Comparison of ENCODE assay signal across 1 cellular context in genomic region chr1:3922201-3922725, GRCh38.
TF ChIP-seq lines count a peak whose summit lies in the region.

No MANE protein-coding gene starts in this region.

TF ChIP-seq in K562, 482 proteins besides CTCF, POLR2A, EP300 and RAD21:
- peak; percentile 61 for TF ChIP-seq NFYB (IDR thresholded peaks at IDR 0.05; ENCODE audit: extremely low read depth, insufficient read length)
- no peak for TF ChIP-seq DEAF1 (CRISPR knock-in tag; IDR thresholded peaks at IDR 0.05)
- TF ChIP-seq RBM22 (IDR thresholded peaks at IDR 0.05; ENCODE audit: low read depth, low read length, poor library complexity, severe bottlenecking), result no peak
- TF ChIP-seq ZNF76 (CRISPR knock-in tag; IDR thresholded peaks at IDR 0.05; ENCODE audit: borderline replicate concordance), result no peak
- no peak for TF ChIP-seq TBL1XR1 (IDR thresholded peaks at IDR 0.05; ENCODE audit: low read length in 2 of 2)
- no peak for TF ChIP-seq NFRKB (IDR thresholded peaks at IDR 0.05; ENCODE audit: low read depth)
- no peak for TF ChIP-seq ZNF668 (CRISPR knock-in tag; IDR thresholded peaks at IDR 0.05)
- TF ChIP-seq STAT5B (CRISPR knock-in tag; IDR thresholded peaks at IDR 0.05), result no peak
- TF ChIP-seq PRDM10 (IDR thresholded peaks at IDR 0.05; ENCODE audit: partially characterized antibody), result no peak
- TF ChIP-seq CGGBP1 (CRISPR knock-in tag; IDR thresholded peaks at IDR 0.05), result no peak
- no peak for TF ChIP-seq ZBTB17 (CRISPR knock-in tag; IDR thresholded peaks at IDR 0.05)
- no peak for TF ChIP-seq ZFP1 (CRISPR knock-in tag; IDR thresholded peaks at IDR 0.05)
- no peak for TF ChIP-seq ZNF707 (CRISPR knock-in tag; conservative IDR thresholded peaks at IDR 0.05)
- no peak for TF ChIP-seq RBM14 (IDR thresholded peaks at IDR 0.05; ENCODE audit: borderline replicate concordance, insufficient read depth, low read depth, low read length)
- TF ChIP-seq CEBPB (tag; IDR thresholded peaks at IDR 0.05), result peak; percentile 82
- no peak for TF ChIP-seq RUNX1 (IDR thresholded peaks at IDR 0.05; ENCODE audit: low read depth)
- no peak for TF ChIP-seq ZNF586 (CRISPR knock-in tag; conservative IDR thresholded peaks at IDR 0.05)
- no peak for TF ChIP-seq SUPT5H (IDR thresholded peaks at IDR 0.05)
TF ChIP-seq in K562: peak in this region for 2.
